In genomic region chr14:68325267-68325807, GRCh38 we compare ENCODE assay signal across 25 cellular contexts.
"Had no signal": no experiment of that assay in that cellular context is flagged by ENCODE, and none has a peak within 500 bp of the region (broad histone marks: within the 10 kb centered on the region; RNA-seq: fewer than 3 reads in every experiment).

No MANE protein-coding gene starts in this region.

- H3K36me3 Mint-ChIP-seq: activated CD4-positive, alpha-beta memory T cell treated with anti-CD3 and anti-CD28 coated beads for 36 hours; activated naive CD4-positive, alpha-beta T cell treated with anti-CD3 and anti-CD28 coated beads, Interleukin-2, amount 10 ng/mL, durations not matched to agents 7 days and 5 days; WTC11 had no signal

- H3K27me3 Mint-ChIP-seq: activated CD4-positive, alpha-beta memory T cell treated with anti-CD3 and anti-CD28 coated beads for 36 hours; activated CD4-positive, alpha-beta T cell treated with anti-CD3 and anti-CD28 coated beads, Interleukin-2, amount 10 ng/mL, durations not matched to agents 7 days and 5 days; activated naive CD4-positive, alpha-beta T cell treated with anti-CD3 and anti-CD28 coated beads, Interleukin-2, amount 10 ng/mL, durations not matched to agents 7 days and 5 days; activated naive CD8-positive, alpha-beta T cell treated with anti-CD3 and anti-CD28 coated beads for 36 hours; activated T-helper 17 cell treated with anti-CD3 and anti-CD28 coated beads, Interleukin-2, amount 50 U/mL, for 72 hours; T-helper 17 cell had no signal

- H3K4me3 ChIP-seq: cardiac muscle cell, PC-9 had no signal

- H2AFZ ChIP-seq: PC-9 had no signal

- H3K4me1 Mint-ChIP-seq: activated naive CD4-positive, alpha-beta T cell treated with anti-CD3 and anti-CD28 coated beads, Interleukin-2, amount 10 ng/mL, durations not matched to agents 7 days and 5 days; activated T-helper 17 cell treated with anti-CD3 and anti-CD28 coated beads, Interleukin-2, amount 50 U/mL, for 72 hours had no signal

- H3K27ac Mint-ChIP-seq: activated CD4-positive, alpha-beta memory T cell treated with anti-CD3 and anti-CD28 coated beads for 36 hours; activated CD4-positive, alpha-beta T cell treated with anti-CD3 and anti-CD28 coated beads, Interleukin-2, amount 10 ng/mL, durations not matched to agents 7 days and 5 days; activated naive CD4-positive, alpha-beta T cell treated with anti-CD3 and anti-CD28 coated beads, Interleukin-2, amount 10 ng/mL, durations not matched to agents 7 days and 5 days; activated naive CD8-positive, alpha-beta T cell treated with anti-CD3 and anti-CD28 coated beads for 36 hours; activated T-helper 17 cell treated with anti-CD3 and anti-CD28 coated beads, Interleukin-2, amount 50 U/mL, for 72 hours; T-helper 17 cell; WTC11 had no signal

- H3K27me3 ChIP-seq: brain microvascular endothelial cell, cardiac muscle cell had no signal

- H3K27ac ChIP-seq: brain microvascular endothelial cell, cardiac muscle cell, PC-9 had no signal

- H3K4me2 ChIP-seq: PC-9 had no signal

- H3K9me3 Mint-ChIP-seq: activated CD4-positive, alpha-beta T cell treated with anti-CD3 and anti-CD28 coated beads, Interleukin-2, amount 10 ng/mL, durations not matched to agents 7 days and 5 days; activated naive CD4-positive, alpha-beta T cell treated with anti-CD3 and anti-CD28 coated beads, Interleukin-2, amount 10 ng/mL, durations not matched to agents 7 days and 5 days; activated naive CD8-positive, alpha-beta T cell treated with anti-CD3 and anti-CD28 coated beads for 36 hours; activated T-helper 17 cell treated with anti-CD3 and anti-CD28 coated beads, Interleukin-2, amount 50 U/mL, for 72 hours; WTC11 had no signal

- H3K36me3 ChIP-seq: brain microvascular endothelial cell, cardiac muscle cell had no signal

- DNase-seq: activated CD4-positive, alpha-beta memory T cell treated with anti-CD3 and anti-CD28 coated beads for 36 hours; activated CD4-positive, alpha-beta T cell treated with anti-CD3 and anti-CD28 coated beads, Interleukin-2, amount 10 ng/mL, durations not matched to agents 7 days and 5 days; activated CD8-positive, alpha-beta memory T cell treated with anti-CD3 and anti-CD28 coated beads for 24 hours; activated gamma-delta T cell treated with Interleukin-2 at 50 U/mL for 16 hours; activated naive CD4-positive, alpha-beta T cell treated with anti-CD3 and anti-CD28 coated beads, Interleukin-2, amount 10 ng/mL, durations not matched to agents 7 days and 5 days; activated naive CD8-positive, alpha-beta T cell treated with anti-CD3 and anti-CD28 coated beads for 36 hours; activated T-cell treated with anti-CD3 and anti-CD28 coated beads for 4 hours; activated T-cell treated with anti-CD3 and anti-CD28 coated beads, Interleukin-2, amount 50 U/mL, for 48 hours; brain microvascular endothelial cell; KBM-7; NCI-H1105; NCI-H1436; NCI-H1694 treated with DMSO at 0.1 percent for 48 hours; NCI-H2029 treated with DMSO at 0.1 percent for 48 hours; NCI-H345; NCI-H510A; NCI-H526 treated with DMSO at 0.1 percent for 48 hours; NCI-H82; PC-9; SHP77 treated with DMSO at 0.1 percent for 48 hours; T-helper 17 cell; T-helper 9 cell had no signal

- H3K4me3 Mint-ChIP-seq: activated CD4-positive, alpha-beta memory T cell treated with anti-CD3 and anti-CD28 coated beads for 36 hours; activated CD4-positive, alpha-beta T cell treated with anti-CD3 and anti-CD28 coated beads, Interleukin-2, amount 10 ng/mL, durations not matched to agents 7 days and 5 days; activated naive CD4-positive, alpha-beta T cell treated with anti-CD3 and anti-CD28 coated beads, Interleukin-2, amount 10 ng/mL, durations not matched to agents 7 days and 5 days; activated naive CD8-positive, alpha-beta T cell treated with anti-CD3 and anti-CD28 coated beads for 36 hours; activated T-helper 17 cell treated with anti-CD3 and anti-CD28 coated beads, Interleukin-2, amount 50 U/mL, for 72 hours; T-helper 17 cell; WTC11 had no signal

- ATAC-seq: activated T-helper 17 cell treated with anti-CD3 and anti-CD28 coated beads, Interleukin-2, amount 50 U/mL, for 72 hours; T-helper 17 cell; WTC11 had no signal
